In the genomic region with DNA sequence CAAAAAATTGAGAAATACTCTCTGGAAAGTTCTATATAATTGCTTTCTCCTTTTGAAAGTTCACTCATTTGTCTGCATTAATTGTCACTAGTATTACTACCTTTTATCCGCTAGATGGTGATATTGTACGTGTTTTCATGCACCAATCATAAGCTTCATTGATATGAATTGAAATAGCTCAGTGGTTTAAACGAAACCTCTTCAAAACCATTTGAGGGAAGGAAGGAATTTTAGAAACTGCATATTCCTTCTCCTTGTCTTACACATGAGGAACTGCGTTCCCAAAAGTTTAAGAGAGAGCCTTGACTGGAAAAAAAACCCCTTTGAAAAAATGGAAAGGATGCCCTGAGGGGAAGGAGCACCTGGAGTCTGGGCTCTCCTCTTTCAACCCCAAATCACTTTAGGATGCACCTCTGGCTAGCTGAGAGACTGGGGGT, we compare ENCODE assay signal across 8 cellular contexts.
DNase-seq lines count a peak whose midpoint lies in the region; ATAC-seq and TF ChIP-seq lines count a peak whose summit lies in the region.

No MANE protein-coding gene starts in this region.

- H3K36me3 Mint-ChIP-seq in T-helper 2 cell treated with Interferon-gamma antibody and Interleukin-4, amounts not matched to agents 5 μg/mL and 100 μg/mL, for 36 hours (ENCODE audit: low read depth), result no peaks in the 10 kb centered on the region

- peaks cover 6% of the 10 kb centered on the region for H3K4me1 Mint-ChIP-seq in T-helper 2 cell treated with Interferon-gamma antibody and Interleukin-4, amounts not matched to agents 5 μg/mL and 100 μg/mL, for 36 hours (ENCODE audit: low read depth)

- peak; percentile 89 for ATAC-seq in GM21447 (IDR thresholded peaks at IDR 0.05; ENCODE audit: unreplicated experiment)

- peaks cover 5% of the 10 kb centered on the region; the same call in 1 of the 2 replicates for H3K9me3 ChIP-seq in SU-DHL-6 (ENCODE audit: insufficient read depth, low read length)

- H3K9me3 Mint-ChIP-seq in T-helper 2 cell treated with Interferon-gamma antibody and Interleukin-4, amounts not matched to agents 5 μg/mL and 100 μg/mL, for 36 hours, result no peaks in the 10 kb centered on the region

- peak; percentile 42 for TF ChIP-seq CTCF in SU-DHL-6 (IDR thresholded peaks at IDR 0.05; ENCODE audit: insufficient read depth, low read length, poor library complexity, severe bottlenecking)
- peak; percentile 58 for TF ChIP-seq CTCF in fibroblast of villous mesenchyme (IDR thresholded peaks at IDR 0.05; ENCODE audit: insufficient read depth, low read depth, low read length)

- DNase-seq in NCI-H1436 (lab: John Stamatoyannopoulos, UW), result peak; percentile 21
- no peak for DNase-seq in NCI-H1436 treated with DMSO at 0.1 percent for 48 hours (lab: John Stamatoyannopoulos, UW)
- DNase-seq in HuH-7 (ENCODE audit: low spot score), result peak; percentile 44
- DNase-seq in fibroblast of villous mesenchyme (ENCODE audit: low read depth), result peak; percentile 52
- DNase-seq in renal cortical epithelial cell (ENCODE audit: low read depth), result peak; percentile 57
- no peak for DNase-seq in T-helper 2 cell treated with Interferon-gamma antibody and Interleukin-4, amounts not matched to agents 5 μg/mL and 100 μg/mL, for 36 hours (ENCODE audit: low spot score)

- no peak overlapping the region for H3K4me3 Mint-ChIP-seq in T-helper 2 cell treated with Interferon-gamma antibody and Interleukin-4, amounts not matched to agents 5 μg/mL and 100 μg/mL, for 36 hours

- H3F3A ChIP-seq in SU-DHL-6 (ENCODE audit: insufficient read depth), result no peaks in the 10 kb centered on the region

- H3K36me3 ChIP-seq in SU-DHL-6 (ENCODE audit: low read length), result no peaks in the 10 kb centered on the region

- H3K79me2 ChIP-seq in SU-DHL-6 (ENCODE audit: insufficient read depth, low read length), result no peaks in the 10 kb centered on the region

- H3K27ac ChIP-seq in SU-DHL-6 (ENCODE audit: low read depth, low read length), result no peak overlapping the region

- H3K4me3 ChIP-seq in SU-DHL-6 (ENCODE audit: insufficient read depth, low read length, poor library complexity, severe bottlenecking) (no peak overlapping the region), fibroblast of villous mesenchyme (ENCODE audit: low read depth, low read length) (no peak overlapping the region)

- no peak overlapping the region for H3K27ac Mint-ChIP-seq in T-helper 2 cell treated with Interferon-gamma antibody and Interleukin-4, amounts not matched to agents 5 μg/mL and 100 μg/mL, for 36 hours

- H3K9me2 ChIP-seq in SU-DHL-6 (replicated peaks; ENCODE audit: insufficient read depth, low read length), result no peaks in the 10 kb centered on the region

- no peaks in the 10 kb centered on the region for H3K27me3 ChIP-seq in SU-DHL-6 (ENCODE audit: low read length)

- H3K9ac ChIP-seq in SU-DHL-6 (ENCODE audit: low read length), result no peak overlapping the region

- no peak overlapping the region for H3K4me2 ChIP-seq in SU-DHL-6 (ENCODE audit: low read depth, low read length, poor library complexity, severe bottlenecking)

- peaks cover 15% of the 10 kb centered on the region for H3K27me3 Mint-ChIP-seq in T-helper 2 cell treated with Interferon-gamma antibody and Interleukin-4, amounts not matched to agents 5 μg/mL and 100 μg/mL, for 36 hours (ENCODE audit: low read depth)

- no peak overlapping the region for H2AFZ ChIP-seq in SU-DHL-6 (ENCODE audit: low read depth, low read length, severe bottlenecking)

- no peaks in the 10 kb centered on the region for H4K20me1 ChIP-seq in SU-DHL-6 (ENCODE audit: low read depth, low read length)

Comparison
In these comparisons a context has a peak if more than half of its experiments do, and no peak if none do; other contexts are left out.
1. DNase-seq: peak in NCI-H1436 (single experiment), HuH-7 (single experiment), fibroblast of villous mesenchyme (single experiment) and renal cortical epithelial cell (single experiment); none in NCI-H1436 treated with DMSO at 0.1 percent for 48 hours (single experiment) and T-helper 2 cell treated with Interferon-gamma antibody and Interleukin-4, amounts not matched to agents 5 μg/mL and 100 μg/mL, for 36 hours (single experiment).